Comparison of ENCODE assay signal across 9 cellular contexts in the genomic region with DNA sequence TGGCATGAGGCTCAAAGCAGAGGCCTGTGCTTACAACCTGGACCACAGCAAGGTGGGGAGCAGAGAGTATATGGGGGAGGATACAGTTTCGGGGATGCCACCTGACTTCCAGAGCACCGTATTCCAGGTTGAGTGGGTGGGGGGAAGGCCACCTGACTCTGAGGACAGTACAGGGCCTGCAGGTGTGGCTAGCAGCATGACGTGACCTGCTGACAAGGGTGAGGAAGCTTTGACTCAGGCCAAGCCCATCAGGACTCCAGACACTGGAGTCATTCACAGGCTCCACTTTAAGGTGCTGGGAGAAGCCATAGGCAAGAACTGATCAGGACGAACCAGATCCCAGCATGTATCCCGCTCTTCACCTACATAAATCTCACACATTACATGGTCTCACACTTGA. TPM values are rescaled to one million over a fixed set of nuclear protein-coding genes. Genes with fewer than 3 reads are reported as not detected.
DNase-seq lines count a peak whose midpoint lies in the region; ATAC-seq and TF ChIP-seq lines count a peak whose summit lies in the region.
"Had no signal": no experiment of that assay in that cellular context is flagged by ENCODE, and none has a peak within 500 bp of the region (broad histone marks: within the 10 kb centered on the region; RNA-seq: fewer than 3 reads in every experiment).

No MANE protein-coding gene starts in this region.

- BruUV-seq in HCT116 (replicated peaks; lab: Mats Ljungman, UMichigan): no TSS peak

- DNase-seq in HCT116 (ENCODE audit: low read depth, low spot score): no peak
- no peak for DNase-seq in activated naive CD8-positive, alpha-beta T cell treated with anti-CD3 and anti-CD28 coated beads for 36 hours
- no peak for DNase-seq in ovary
- DNase-seq in cortex of kidney (lab: John Stamatoyannopoulos, UW): no peak
- DNase-seq: activated CD4-positive, alpha-beta T cell treated with anti-CD3 and anti-CD28 coated beads for 1 hour; SW 1271 had no signal

- POLR2A ChIA-PET in HCT116 (lab: Charles Lee): no interaction called here

- 93% methylated on average over 5 of the region's 5 CpGs for WGBS in thymus
- 91 to 99% (median 95%) methylated on average over 5 of the region's 5 CpGs for WGBS in ovary, 3 donors

- no peaks in the 10 kb centered on the region for H3K27me3 Mint-ChIP-seq in activated naive CD8-positive, alpha-beta T cell treated with anti-CD3 and anti-CD28 coated beads for 36 hours

- no peak for TF ChIP-seq RAD21 in HCT116 (IDR thresholded peaks at IDR 0.05; ENCODE audit: low read depth)

- H3K36me3 Mint-ChIP-seq in activated naive CD8-positive, alpha-beta T cell treated with anti-CD3 and anti-CD28 coated beads for 36 hours: peaks cover 19% of the 10 kb centered on the region

- 0 out of 2 replicates have a peak overlapping the region, but pooled peaks have one; percentile 26 for H3K4me2 ChIP-seq in HCT116 (ENCODE audit: low read length)

- H3K4me3 Mint-ChIP-seq in activated naive CD8-positive, alpha-beta T cell treated with anti-CD3 and anti-CD28 coated beads for 36 hours: no peak overlapping the region

- peak overlapping the region; percentile 35 for H3K27ac Mint-ChIP-seq in activated naive CD8-positive, alpha-beta T cell treated with anti-CD3 and anti-CD28 coated beads for 36 hours

- H3K9me2 ChIP-seq in HCT116 (ENCODE audit: insufficient read depth): no peaks in the 10 kb centered on the region

- H3K36me3 ChIP-seq in HCT116 (ENCODE audit: control insufficient read depth in 1 of 2, insufficient read depth in 2 of 2, low read length in 2 of 2) (peaks cover 3 to 15% of the 10 kb centered on the region in 2 experiments; a peak in 2 of 4 replicates), iPS-15b (ENCODE audit: control insufficient read depth, insufficient read depth, low read length) (no peaks in the 10 kb centered on the region), thymus (ENCODE audit: control insufficient read depth, insufficient read depth) (peaks cover 46% of the 10 kb centered on the region), ovary (no peaks in the 10 kb centered on the region)

- H3K79me2 ChIP-seq in HCT116 (ENCODE audit: insufficient read depth, low read length): no peaks in the 10 kb centered on the region

- H3K27ac ChIP-seq in HCT116 (ENCODE audit: low read depth, low read length) (no peak overlapping the region), thymus (ENCODE audit: low read depth) (peak overlapping the region; percentile 73), ovary (no peak overlapping the region)

- CTCF ChIA-PET in HCT116 (lab: Charles Lee): no interaction called here

- H3K4me3 ChIP-seq in HCT116 (replicated peaks in 1 of 2; ENCODE audit: low read depth in 1 of 2, low read length in 2 of 2) (no peak overlapping the region), iPS-15b (ENCODE audit: low read depth, low read length) (no peak overlapping the region), thymus (ENCODE audit: low read length) (no peak overlapping the region), ovary (no peak overlapping the region)

- no peak for TF ChIP-seq EP300 in ovary (IDR thresholded peaks at IDR 0.05)

- no peaks in the 10 kb centered on the region for H4K20me1 ChIP-seq in HCT116 (ENCODE audit: insufficient read depth)

- no peaks in the 10 kb centered on the region for H3K9me3 ChIP-seq in HCT116 (ENCODE audit: control insufficient read depth in 1 of 2, insufficient read depth in 1 of 2, low read depth in 1 of 2, low read length in 2 of 2)
- no peaks in the 10 kb centered on the region for H3K9me3 ChIP-seq in iPS-15b (ENCODE audit: control insufficient read depth, insufficient read depth, low read length)
- H3K9me3 ChIP-seq in thymus (ENCODE audit: control insufficient read depth): no peaks in the 10 kb centered on the region
- H3K9me3 ChIP-seq in ovary: no peaks in the 10 kb centered on the region

- intact Hi-C loops in HCT116 (cut with micrococcal nuclease): no loop called here
- intact Hi-C loops in ovary (cut with DNase I): no loop called here

- H3K27me3 ChIP-seq in HCT116 (ENCODE audit: insufficient read depth, low read length) (no peaks in the 10 kb centered on the region), iPS-15b (ENCODE audit: control insufficient read depth, insufficient read depth, low read length) (no peaks in the 10 kb centered on the region), thymus (ENCODE audit: control insufficient read depth, insufficient read depth) (no peaks in the 10 kb centered on the region), ovary (no peaks in the 10 kb centered on the region)

- RAD21 ChIA-PET in HCT116 (lab: Charles Lee; ENCODE audit: low non-redundant PET in 1 of 2, low total read pairs in 2 of 2, uncharacterized antibody in 2 of 2, unreplicated experiment in 2 of 2): no interaction called here

- peak; percentile 61 for ATAC-seq in HCT116
- ATAC-seq in HG02870 (IDR thresholded peaks at IDR 0.05; ENCODE audit: unreplicated experiment): no peak

- no peak for TF ChIP-seq POLR2A in HCT116 (IDR thresholded peaks at IDR 0.05; ENCODE audit: borderline replicate concordance, extremely low read depth, insufficient read depth, insufficient read length)
- no peak for TF ChIP-seq POLR2A in ovary (IDR thresholded peaks at IDR 0.05)

- no peak overlapping the region for H2AFZ ChIP-seq in HCT116 (ENCODE audit: low read depth, low read length, poor library complexity, severe bottlenecking)

- H3K9me3 Mint-ChIP-seq in activated naive CD8-positive, alpha-beta T cell treated with anti-CD3 and anti-CD28 coated beads for 36 hours: peaks cover 1% of the 10 kb centered on the region

- H3K4me1 Mint-ChIP-seq in activated naive CD8-positive, alpha-beta T cell treated with anti-CD3 and anti-CD28 coated beads for 36 hours: peaks cover 48% of the 10 kb centered on the region

- H3K4me1 ChIP-seq in HCT116 (ENCODE audit: control insufficient read depth in 1 of 2, insufficient read depth in 2 of 2, low read length in 2 of 2) (peaks cover 0 to 30% of the 10 kb centered on the region in 2 experiments; a peak in 1 of 4 replicates), iPS-15b (ENCODE audit: control insufficient read depth, insufficient read depth, low read length) (peaks cover 7% of the 10 kb centered on the region), thymus (ENCODE audit: control insufficient read depth, insufficient read depth, low read length) (no peaks in the 10 kb centered on the region), ovary (ENCODE audit: insufficient read depth) (peaks cover 2% of the 10 kb centered on the region)

- H3K9ac ChIP-seq in HCT116 (ENCODE audit: low read length) (0 out of 2 replicates have a peak overlapping the region, but pooled peaks have one; percentile 7), iPS-15b (ENCODE audit: low read depth, low read length) (peak overlapping the region; percentile 10)

- TF ChIP-seq CTCF in HCT116 (IDR thresholded peaks at IDR 0.05 in 2 of 3, conservative IDR thresholded peaks at IDR 0.05 in 1 of 3; ENCODE audit: borderline replicate concordance in 1 of 3, insufficient read depth in 1 of 3, low read depth in 2 of 3, low read length in 2 of 3) (no peak), ovary (IDR thresholded peaks at IDR 0.05) (no peak)

TF ChIP-seq in HCT116, 20 proteins besides CTCF, POLR2A, EP300 and RAD21:
- 0 out of 2 replicates have a peak, but pooled peaks have one; percentile 27 for TF ChIP-seq EGR1 (IDR thresholded peaks at IDR 0.05; ENCODE audit: low read depth)
- TF ChIP-seq JUND (IDR thresholded peaks at IDR 0.05): 0 out of 2 replicates have a peak, but pooled peaks have one; percentile 23
- TF ChIP-seq, protein P1, sequence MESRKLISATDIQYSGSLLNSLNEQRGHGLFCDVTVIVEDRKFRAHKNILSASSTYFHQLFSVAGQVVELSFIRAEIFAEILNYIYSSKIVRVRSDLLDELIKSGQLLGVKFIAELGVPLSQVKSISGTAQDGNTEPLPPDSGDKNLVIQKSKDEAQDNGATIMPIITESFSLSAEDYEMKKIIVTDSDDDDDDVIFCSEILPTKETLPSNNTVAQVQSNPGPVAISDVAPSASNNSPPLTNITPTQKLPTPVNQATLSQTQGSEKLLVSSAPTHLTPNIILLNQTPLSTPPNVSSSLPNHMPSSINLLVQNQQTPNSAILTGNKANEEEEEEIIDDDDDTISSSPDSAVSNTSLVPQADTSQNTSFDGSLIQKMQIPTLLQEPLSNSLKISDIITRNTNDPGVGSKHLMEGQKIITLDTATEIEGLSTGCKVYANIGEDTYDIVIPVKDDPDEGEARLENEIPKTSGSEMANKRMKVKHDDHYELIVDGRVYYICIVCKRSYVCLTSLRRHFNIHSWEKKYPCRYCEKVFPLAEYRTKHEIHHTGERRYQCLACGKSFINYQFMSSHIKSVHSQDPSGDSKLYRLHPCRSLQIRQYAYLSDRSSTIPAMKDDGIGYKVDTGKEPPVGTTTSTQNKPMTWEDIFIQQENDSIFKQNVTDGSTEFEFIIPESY (IDR thresholded peaks at IDR 0.05; ENCODE audit: extremely low read depth, insufficient replicate concordance, low read length): no peak
- 0 out of 2 replicates have a peak, but pooled peaks have one; percentile 21 for TF ChIP-seq POLR2AphosphoS5 (IDR thresholded peaks at IDR 0.05; ENCODE audit: low read depth, low read length)
- TF ChIP-seq ZFX (IDR thresholded peaks at IDR 0.05): no peak
- 0 out of 2 replicates have a peak, but pooled peaks have one; percentile 18 for TF ChIP-seq SP1 (IDR thresholded peaks at IDR 0.05; ENCODE audit: low read depth)
- 0 out of 2 replicates have a peak, but pooled peaks have one; percentile 2 for TF ChIP-seq FOSL1 (IDR thresholded peaks at IDR 0.05; ENCODE audit: low read depth)

RNA-seq across cellular contexts. Expression of a gene that starts 34.6 kb away (rescaled TPM):
- total RNA-seq in HCT116 (2021; ENCODE audit: unreplicated experiment): not detected
- not detected in 2 replicates for polyA plus RNA-seq in HCT116 (2012)
- 10 to 100 TPM; 21.9 to 22.3 TPM for total RNA-seq in activated naive CD8-positive, alpha-beta T cell treated with anti-CD3 and anti-CD28 coated beads for 36 hours
- polyA plus RNA-seq in thymus: 3.6 TPM
- under 1 TPM in 5 of 7 donors, not detected in 2; 0.10 to 0.92 (median 0.30) TPM for total RNA-seq in ovary
- polyA plus RNA-seq in ovary: under 1 TPM; 0.06 to 0.83 TPM

Comparison
In these comparisons a context has a peak if more than half of its experiments do, and no peak if none do; other contexts are left out.
1. RNA of a gene that starts 34.6 kb away (total RNA-seq): 21.9 to 22.3 TPM in activated naive CD8-positive, alpha-beta T cell treated with anti-CD3 and anti-CD28 coated beads for 36 hours; 0.10 to 0.92 TPM in ovary and not detected in HCT116 (single experiment); every median in the first group is over 10 times any median in the second.